In the genomic region with DNA sequence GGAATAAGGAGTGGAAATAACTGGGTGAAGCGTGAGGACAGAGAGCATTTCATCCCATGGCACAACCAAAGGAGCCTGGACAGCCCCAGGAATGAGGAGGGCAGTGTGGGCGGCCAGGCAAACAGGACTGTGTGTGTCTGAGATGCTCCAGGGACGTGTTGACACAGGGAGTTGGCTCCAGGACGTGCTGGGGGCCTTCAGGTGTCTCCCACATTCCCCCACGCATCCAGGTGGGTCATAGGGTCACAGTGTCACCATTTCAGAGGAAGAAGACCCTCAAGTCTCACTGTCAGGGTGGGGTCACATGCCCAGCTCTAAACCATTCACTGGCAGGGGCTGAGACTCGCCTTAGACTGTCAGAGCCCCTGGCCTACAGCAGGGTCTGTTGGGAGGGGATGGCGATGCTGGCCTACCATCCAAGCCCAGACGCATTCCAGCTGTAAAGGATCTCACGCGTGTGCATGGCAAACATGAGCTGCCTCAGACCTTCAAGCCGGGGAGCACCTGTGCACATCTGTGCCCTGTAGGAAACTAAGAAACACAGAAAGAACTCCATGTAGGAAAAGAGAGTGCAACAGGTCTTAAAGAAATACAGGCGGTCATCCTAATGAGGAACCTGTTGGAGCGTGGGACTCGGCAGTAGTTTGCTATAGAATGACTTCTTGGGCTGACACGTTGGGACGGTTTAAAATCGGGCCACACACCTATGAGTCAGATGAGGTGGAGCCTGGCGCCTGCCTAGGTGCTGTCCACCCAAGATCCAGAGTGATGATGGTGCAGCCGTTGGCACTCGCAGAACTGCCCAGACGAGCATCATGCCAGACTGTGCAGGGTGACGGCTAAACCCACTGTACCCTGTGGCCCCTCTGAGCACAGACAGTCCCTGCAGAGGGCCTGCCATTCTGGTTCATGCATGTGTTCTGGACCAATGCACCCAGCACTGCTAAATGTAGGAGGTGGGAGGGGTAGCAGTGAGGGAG, we compare ENCODE assay signal across 20 cellular contexts. TPM values are rescaled to one million over a fixed set of nuclear protein-coding genes. Genes with fewer than 3 reads are reported as not detected.
DNase-seq lines count a peak whose midpoint lies in the region; ATAC-seq, FAIRE-seq and TF ChIP-seq lines count a peak whose summit lies in the region.
"Had no signal": no experiment of that assay in that cellular context is flagged by ENCODE, and none has a peak within 500 bp of the region (broad histone marks: within the 10 kb centered on the region; RNA-seq: fewer than 3 reads in every experiment).

No MANE protein-coding gene starts in this region.

- intact Hi-C loops in mammary epithelial cell (cut with micrococcal nuclease): no loop called here

- H3K79me2 ChIP-seq in mammary epithelial cell (ENCODE audit: insufficient read depth, low read length): peaks cover 90% of the 10 kb centered on the region
- peaks cover 75% of the 10 kb centered on the region for H3K79me2 ChIP-seq in keratinocyte (ENCODE audit: control insufficient read depth, insufficient read depth, low read length)
- H3K79me2 ChIP-seq in Karpas-422 (ENCODE audit: low read length): no peaks in the 10 kb centered on the region

- no TSS peak for BruUV-seq in mammary epithelial cell (replicated peaks; lab: Mats Ljungman, UMichigan)

- FAIRE-seq in keratinocyte (lab: Jason Lieb, UNC): peak; percentile 95
- FAIRE-seq: H54, K562 had no signal

- no peak for TF ChIP-seq POLR2A in suprapubic skin (IDR thresholded peaks at IDR 0.05)

- dilution Hi-C loops in mammary epithelial cell (cut with HindIII; ENCODE audit: low sequenced_read_pairs) (loop anchor here (5.0 kb wide), 1 partner anchor 48 kb away; no protein-coding TSS in a partner anchor), keratinocyte (cut with MboI; ENCODE audit: extremely low pct_ligation_motif_present, low sequenced_read_pairs) (no loop called here)

- POLR2A ChIA-PET in HEK293 (lab: Yijun Ruan, JAX): no interaction called here

- CTCF ChIA-PET in HEK293 (lab: Yijun Ruan, JAX): no interaction called here
- CTCF ChIA-PET in mammary epithelial cell (lab: Charles Lee; ENCODE audit: low non-redundant PET): no interaction called here

- ATAC-seq in HG03108 (IDR thresholded peaks at IDR 0.05; ENCODE audit: unreplicated experiment): no peak
- ATAC-seq: K562 had no signal

- TF ChIP-seq CTCF in HEK293 (tag by site-specific recombination; IDR thresholded peaks at IDR 0.05) (no peak), mammary epithelial cell (conservative IDR thresholded peaks at IDR 0.05 in 1 of 2, IDR thresholded peaks at IDR 0.05 in 1 of 2; ENCODE audit: extremely low read depth in 1 of 2, insufficient read depth in 1 of 2, low read depth in 1 of 2, low read length in 2 of 2) (no peak), keratinocyte (optimal IDR thresholded peaks at IDR 0.05 in 1 of 3, IDR thresholded peaks at IDR 0.05 in 1 of 3, conservative IDR thresholded peaks at IDR 0.05 in 1 of 3; ENCODE audit: extremely low read depth in 1 of 3, insufficient read depth in 2 of 3, low read length in 3 of 3) (no peak), suprapubic skin (IDR thresholded peaks at IDR 0.05) (no peak), foreskin fibroblast (IDR thresholded peaks at IDR 0.05; ENCODE audit: low read depth, low read length) (no peak)

- H3K4me1 ChIP-seq in HEK293 (ENCODE audit: control insufficient read depth, insufficient read depth, low read length): no peaks in the 10 kb centered on the region
- peaks cover 34% of the 10 kb centered on the region for H3K4me1 ChIP-seq in mammary epithelial cell (ENCODE audit: insufficient read depth, low read length)
- peaks cover 30% of the 10 kb centered on the region for H3K4me1 ChIP-seq in keratinocyte (ENCODE audit: control insufficient read depth, extremely low read depth, insufficient read depth, low read length)
- peaks cover 50% of the 10 kb centered on the region for H3K4me1 ChIP-seq in suprapubic skin
- H3K4me1 ChIP-seq in Karpas-422 (ENCODE audit: low read length): peaks cover 21% of the 10 kb centered on the region

- H3K9me2 ChIP-seq in Karpas-422 (replicated peaks; ENCODE audit: insufficient read depth, low read length): no peaks in the 10 kb centered on the region
- H3K9me2 ChIP-seq: SK-N-SH had no signal

- H3K27me3 ChIP-seq in mammary epithelial cell (ENCODE audit: insufficient read depth, low read length): no peaks in the 10 kb centered on the region
- no peaks in the 10 kb centered on the region for H3K27me3 ChIP-seq in keratinocyte (ENCODE audit: control insufficient read depth, extremely low read depth, insufficient read depth, low read length)
- H3K27me3 ChIP-seq in suprapubic skin: no peaks in the 10 kb centered on the region
- no peaks in the 10 kb centered on the region; the same call in 1 of the 2 replicates for H3K27me3 ChIP-seq in Karpas-422 (ENCODE audit: low read length)

- H3K9me3 ChIP-seq in HEK293 (ENCODE audit: control insufficient read depth, insufficient read depth, low read depth, low read length): no peaks in the 10 kb centered on the region
- H3K9me3 ChIP-seq in mammary epithelial cell (replicated peaks; ENCODE audit: insufficient read depth, low read length): no peaks in the 10 kb centered on the region
- no peaks in the 10 kb centered on the region for H3K9me3 ChIP-seq in keratinocyte (ENCODE audit: control insufficient read depth, low read depth, low read length)
- H3K9me3 ChIP-seq in suprapubic skin: no peaks in the 10 kb centered on the region
- no peaks in the 10 kb centered on the region for H3K9me3 ChIP-seq in Karpas-422 (ENCODE audit: low read length)
- H3K9me3 ChIP-seq: SK-N-SH had no signal

- TF ChIP-seq EP300 in suprapubic skin (IDR thresholded peaks at IDR 0.05): no peak

- H4K20me1 ChIP-seq in mammary epithelial cell (ENCODE audit: insufficient read depth, low read length): no peaks in the 10 kb centered on the region
- H4K20me1 ChIP-seq in keratinocyte (ENCODE audit: control insufficient read depth, extremely low read depth, insufficient read depth, low read length): peaks cover 36% of the 10 kb centered on the region
- no peaks in the 10 kb centered on the region for H4K20me1 ChIP-seq in Karpas-422 (ENCODE audit: insufficient read depth, low read depth, low read length)

- H3K36me3 ChIP-seq in HEK293 (ENCODE audit: control insufficient read depth in 2 of 2, insufficient read depth in 1 of 2, low read length in 2 of 2) (no peaks in the 10 kb centered on the region), mammary epithelial cell (ENCODE audit: insufficient read depth, low read length) (no peaks in the 10 kb centered on the region), keratinocyte (ENCODE audit: control insufficient read depth in 2 of 2, extremely low read depth in 1 of 2, insufficient read depth in 2 of 2, low read length in 2 of 2) (peaks cover 0 to 8% of the 10 kb centered on the region in 2 experiments), suprapubic skin (no peaks in the 10 kb centered on the region), Karpas-422 (ENCODE audit: insufficient read depth, low read length) (no peaks in the 10 kb centered on the region)

- in situ Hi-C loops in mammary epithelial cell (cut with MboI; ENCODE audit: low sequenced_read_pairs in 2 of 2): no loop called here

- WGBS in mammary epithelial cell (ENCODE audit: low coverage, missing lambda C conversion rate): 40% methylated on average over 19 of the region's 22 CpGs
- 75% methylated on average over 18 of the region's 22 CpGs for WGBS in suprapubic skin

- H3K9ac ChIP-seq in mammary epithelial cell (ENCODE audit: insufficient read depth, low read length) (no peak overlapping the region), keratinocyte (ENCODE audit: control insufficient read depth, extremely low read depth, insufficient read depth, low read length) (peak overlapping the region; percentile 28), Karpas-422 (ENCODE audit: low read length) (no peak overlapping the region)
- H3K9ac ChIP-seq: SK-N-SH had no signal

- H2AFZ ChIP-seq in mammary epithelial cell (ENCODE audit: low read depth, low read length) (no peak overlapping the region), keratinocyte (ENCODE audit: control insufficient read depth, low read length) (no peak overlapping the region), Karpas-422 (ENCODE audit: low read length) (no peak overlapping the region)

- H3K4me2 ChIP-seq in mammary epithelial cell (ENCODE audit: insufficient read depth, low read depth, low read length) (peak overlapping the region; percentile 3), keratinocyte (ENCODE audit: control insufficient read depth, extremely low read depth, insufficient read depth, low read depth, low read length) (peak overlapping the region; percentile 66), Karpas-422 (ENCODE audit: low read depth, low read length, poor library complexity, severe bottlenecking) (no peak overlapping the region)
- H3K4me2 ChIP-seq: SK-N-SH had no signal

- H3K27ac ChIP-seq in HEK293 (ENCODE audit: extremely low read depth, low read depth, low read length): no peak overlapping the region
- H3K27ac ChIP-seq in mammary epithelial cell (ENCODE audit: insufficient read depth, low read depth, low read length): no peak overlapping the region
- no peak overlapping the region for H3K27ac ChIP-seq in keratinocyte (ENCODE audit: control insufficient read depth, insufficient read depth, low read length)
- peak overlapping the region; percentile 47 for H3K27ac ChIP-seq in suprapubic skin
- H3K27ac ChIP-seq in Karpas-422 (ENCODE audit: low read length): no peak overlapping the region
- H3K27ac ChIP-seq: HL-60 had no signal

- H3K4me3 ChIP-seq in HEK293 (ENCODE audit: low read depth, low read length) (no peak overlapping the region), mammary epithelial cell (replicated peaks in 1 of 3; ENCODE audit: insufficient read depth in 1 of 3, low read depth in 2 of 3, low read length in 3 of 3) (no peak overlapping the region), keratinocyte (ENCODE audit: control insufficient read depth in 2 of 3, extremely low read depth in 1 of 3, insufficient read depth in 2 of 3, low read depth in 1 of 3, low read length in 3 of 3) (peak overlapping the region in 1 of 3 experiments; percentile 38), suprapubic skin (no peak overlapping the region), foreskin fibroblast (ENCODE audit: low read depth in 1 of 2, low read length in 2 of 2) (no peak overlapping the region), Karpas-422 (ENCODE audit: low read length) (no peak overlapping the region)
- H3K4me3 ChIP-seq: K562 had no signal

- peaks cover 10% of the 10 kb centered on the region for H3K9me1 ChIP-seq in keratinocyte (ENCODE audit: control insufficient read depth, extremely low read depth, insufficient read depth, low read length)

- DNase-seq in mammary epithelial cell: peak; percentile 57
- DNase-seq in keratinocyte (ENCODE audit: low read depth, low spot score): no peak
- DNase-seq in suprapubic skin (ENCODE audit: low spot score in 2 of 2): no peak
- DNase-seq in foreskin fibroblast: no peak
- no peak for DNase-seq in Karpas-422
- DNase-seq: ACHN, COR-L47, DMS153, EL, NCI-H1436 treated with DMSO at 0.1 percent for 48 hours, NCI-H2081, NCI-H510A, NCI-H82, SHP77, SK-N-SH had no signal

RNA-seq across cellular contexts. Expression of a gene that starts 17.3 kb away (rescaled TPM):
- total RNA-seq in mammary epithelial cell (10 to 100 TPM; 34.9 to 35.7 TPM), suprapubic skin (10 to 100 TPM; 47.5 to 97.6 (median 82.2) TPM)
- polyA plus RNA-seq in mammary epithelial cell (16.6 TPM), keratinocyte (19.4 to 23.6 TPM (median 21.3 TPM) in 3 replicates)
- polyA minus RNA-seq in mammary epithelial cell (51.2 TPM), keratinocyte (18.2 to 23.0 TPM (median 20.7 TPM) in 3 replicates)
- 17.0 TPM for polyA plus RNA-seq in keratinocyte (2011; ENCODE audit: low read depth)
- polyA plus RNA-seq in keratinocyte (2011; cell fraction: cytosol; rRNA removed): 21.9 and 22.9 TPM in 2 replicates
- polyA plus RNA-seq in keratinocyte (2011; cell fraction: nucleus; rRNA removed): 19.2 and 19.3 TPM in 2 replicates
- 25.1 and 27.2 TPM in 2 replicates for polyA plus RNA-seq in keratinocyte (2012; ENCODE audit: low replicate concordance)
- polyA minus RNA-seq in keratinocyte (2011; cell fraction: cytosol; rRNA and poly(A)+ RNA removed): 42.4 TPM
- 16.9 and 23.3 TPM in 2 replicates for polyA minus RNA-seq in keratinocyte (2011; cell fraction: nucleus; rRNA and poly(A)+ RNA removed)
- not detected in 2 replicates for total RNA-seq in Karpas-422 (2014; rRNA removed; shearing (Covaris generic); ENCODE audit: low replicate concordance)

Comparison
In these comparisons a context has a peak if more than half of its experiments do, and no peak if none do; other contexts are left out.
1. RNA of a gene that starts 17.3 kb away (total RNA-seq): 47.5 to 97.6 TPM in suprapubic skin and 34.9 to 35.7 TPM in mammary epithelial cell; not detected in Karpas-422; every median in the first group is over 10 times any median in the second.